14 cellular contexts compared by ENCODE assay signal in genomic region chr16:58727796-58728568, GRCh38.
"Had no signal": no experiment of that assay in that cellular context is flagged by ENCODE, and none has a peak within 500 bp of the region (broad histone marks: within the 10 kb centered on the region; RNA-seq: fewer than 3 reads in every experiment).

No MANE protein-coding gene starts in this region.

- H3K36me3 ChIP-seq: uterus had no signal

- H3K4me2 ChIP-seq: hepatocyte had no signal

- H3K9me3 Mint-ChIP-seq: activated CD4-positive, alpha-beta memory T cell treated with anti-CD3 and anti-CD28 coated beads, Interleukin-2, amount 10 ng/mL, durations not matched to agents 7 days and 5 days; activated naive CD8-positive, alpha-beta T cell treated with anti-CD3 and anti-CD28 coated beads, Interleukin-2, amount 10 ng/mL, durations not matched to agents 7 days and 5 days; activated T-cell treated with anti-CD3 and anti-CD28 coated beads, Interleukin-2, amount 50 U/mL, for 72 hours; naive thymus-derived CD8-positive, alpha-beta T cell had no signal

- H3K27ac ChIP-seq: hepatocyte, tibial artery, uterus, VCaP had no signal

- ATAC-seq: activated CD4-positive, alpha-beta T cell treated with anti-CD3 and anti-CD28 coated beads for 36 hours; activated T-cell treated with anti-CD3 and anti-CD28 coated beads, Interleukin-2, amount 50 U/mL, for 72 hours; mucosa of descending colon; naive thymus-derived CD8-positive, alpha-beta T cell had no signal

- H2AFZ ChIP-seq: hepatocyte had no signal

- H3K27ac Mint-ChIP-seq: activated CD4-positive, alpha-beta memory T cell treated with anti-CD3 and anti-CD28 coated beads, Interleukin-2, amount 10 ng/mL, durations not matched to agents 7 days and 5 days; activated CD4-positive, alpha-beta T cell treated with anti-CD3 and anti-CD28 coated beads for 36 hours; activated naive CD8-positive, alpha-beta T cell treated with anti-CD3 and anti-CD28 coated beads, Interleukin-2, amount 10 ng/mL, durations not matched to agents 7 days and 5 days; activated T-cell treated with anti-CD3 and anti-CD28 coated beads, Interleukin-2, amount 50 U/mL, for 72 hours had no signal

- H3K4me3 Mint-ChIP-seq: activated CD4-positive, alpha-beta memory T cell treated with anti-CD3 and anti-CD28 coated beads, Interleukin-2, amount 10 ng/mL, durations not matched to agents 7 days and 5 days; activated CD4-positive, alpha-beta T cell treated with anti-CD3 and anti-CD28 coated beads for 36 hours; activated naive CD8-positive, alpha-beta T cell treated with anti-CD3 and anti-CD28 coated beads, Interleukin-2, amount 10 ng/mL, durations not matched to agents 7 days and 5 days; activated T-cell treated with anti-CD3 and anti-CD28 coated beads, Interleukin-2, amount 50 U/mL, for 72 hours; naive thymus-derived CD8-positive, alpha-beta T cell had no signal

- H3K27me3 ChIP-seq: cardiac muscle cell, hepatocyte, tibial artery, uterus had no signal

- DNase-seq: activated CD4-positive, alpha-beta memory T cell treated with anti-CD3 and anti-CD28 coated beads, Interleukin-2, amount 10 ng/mL, durations not matched to agents 7 days and 5 days; activated CD4-positive, alpha-beta T cell treated with anti-CD3 and anti-CD28 coated beads for 36 hours; activated naive CD8-positive, alpha-beta T cell treated with anti-CD3 and anti-CD28 coated beads, Interleukin-2, amount 10 ng/mL, durations not matched to agents 7 days and 5 days; activated T-cell treated with anti-CD3 and anti-CD28 coated beads, Interleukin-2, amount 50 U/mL, for 72 hours; kidney glomerular epithelial cell; mucosa of descending colon; naive thymus-derived CD8-positive, alpha-beta T cell; stimulated activated CD4-positive, alpha-beta T cell treated with anti-CD3 and anti-CD28 coated beads, Interleukin-4, amount 100 ng/mL, for 1 hour; T-helper 9 cell; tibial artery; uterus had no signal

- H3K9me3 ChIP-seq: mucosa of descending colon, tibial artery, uterus had no signal

- H3K4me3 ChIP-seq: cardiac muscle cell, hepatocyte, mucosa of descending colon, tibial artery, uterus had no signal

- H3K27me3 Mint-ChIP-seq: activated CD4-positive, alpha-beta memory T cell treated with anti-CD3 and anti-CD28 coated beads, Interleukin-2, amount 10 ng/mL, durations not matched to agents 7 days and 5 days; activated CD4-positive, alpha-beta T cell treated with anti-CD3 and anti-CD28 coated beads for 36 hours; activated naive CD8-positive, alpha-beta T cell treated with anti-CD3 and anti-CD28 coated beads, Interleukin-2, amount 10 ng/mL, durations not matched to agents 7 days and 5 days; naive thymus-derived CD8-positive, alpha-beta T cell had no signal
